1 cellular context compared by ENCODE assay signal in genomic region chr22:37138879-37139561, GRCh38.
TF ChIP-seq lines count a peak whose summit lies in the region.

No MANE protein-coding gene starts in this region.

TF ChIP-seq in H1, 55 proteins besides CTCF, POLR2A, EP300 and RAD21:
- no peak for TF ChIP-seq SAP30 (IDR thresholded peaks at IDR 0.05; ENCODE audit: insufficient read depth, insufficient replicate concordance, low read length)
- TF ChIP-seq MAX (IDR thresholded peaks at IDR 0.05), result no peak
- TF ChIP-seq CEBPB (IDR thresholded peaks at IDR 0.05; ENCODE audit: low read depth, low read length), result no peak
- TF ChIP-seq, protein P1, sequence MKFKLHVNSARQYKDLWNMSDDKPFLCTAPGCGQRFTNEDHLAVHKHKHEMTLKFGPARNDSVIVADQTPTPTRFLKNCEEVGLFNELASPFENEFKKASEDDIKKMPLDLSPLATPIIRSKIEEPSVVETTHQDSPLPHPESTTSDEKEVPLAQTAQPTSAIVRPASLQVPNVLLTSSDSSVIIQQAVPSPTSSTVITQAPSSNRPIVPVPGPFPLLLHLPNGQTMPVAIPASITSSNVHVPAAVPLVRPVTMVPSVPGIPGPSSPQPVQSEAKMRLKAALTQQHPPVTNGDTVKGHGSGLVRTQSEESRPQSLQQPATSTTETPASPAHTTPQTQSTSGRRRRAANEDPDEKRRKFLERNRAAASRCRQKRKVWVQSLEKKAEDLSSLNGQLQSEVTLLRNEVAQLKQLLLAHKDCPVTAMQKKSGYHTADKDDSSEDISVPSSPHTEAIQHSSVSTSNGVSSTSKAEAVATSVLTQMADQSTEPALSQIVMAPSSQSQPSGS (IDR thresholded peaks at IDR 0.05; ENCODE audit: low read length), result no peak
- TF ChIP-seq MAFK (IDR thresholded peaks at IDR 0.05; ENCODE audit: low read depth, low read length), result no peak
- no peak for TF ChIP-seq EGR1 (IDR thresholded peaks at IDR 0.05; ENCODE audit: borderline replicate concordance, low read depth, low read length)
- no peak for TF ChIP-seq RFX5 (IDR thresholded peaks at IDR 0.05; ENCODE audit: borderline replicate concordance, low read depth, low read length)
- TF ChIP-seq, protein P2, sequence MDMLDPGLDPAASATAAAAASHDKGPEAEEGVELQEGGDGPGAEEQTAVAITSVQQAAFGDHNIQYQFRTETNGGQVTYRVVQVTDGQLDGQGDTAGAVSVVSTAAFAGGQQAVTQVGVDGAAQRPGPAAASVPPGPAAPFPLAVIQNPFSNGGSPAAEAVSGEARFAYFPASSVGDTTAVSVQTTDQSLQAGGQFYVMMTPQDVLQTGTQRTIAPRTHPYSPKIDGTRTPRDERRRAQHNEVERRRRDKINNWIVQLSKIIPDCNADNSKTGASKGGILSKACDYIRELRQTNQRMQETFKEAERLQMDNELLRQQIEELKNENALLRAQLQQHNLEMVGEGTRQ (IDR thresholded peaks at IDR 0.05; ENCODE audit: low read length), result no peak
- TF ChIP-seq CHD1 (IDR thresholded peaks at IDR 0.05; ENCODE audit: low read depth, low read length), result no peak
- no peak for TF ChIP-seq SIN3A (conservative IDR thresholded peaks at IDR 0.05 in 1 of 2, IDR thresholded peaks at IDR 0.05 in 1 of 2; ENCODE audit: low read depth in 1 of 2, low read length in 2 of 2)
- TF ChIP-seq YY1 (IDR thresholded peaks at IDR 0.05; ENCODE audit: low read depth, low read length), result no peak
- TF ChIP-seq TAF7 (optimal IDR thresholded peaks at IDR 0.05; ENCODE audit: borderline replicate concordance, low read depth, low read length), result no peak
- TF ChIP-seq SRF (IDR thresholded peaks at IDR 0.05; ENCODE audit: low read depth, low read length), result no peak
- TF ChIP-seq SP4 (IDR thresholded peaks at IDR 0.05; ENCODE audit: low read length), result no peak
- no peak for TF ChIP-seq NANOG (IDR thresholded peaks at IDR 0.05; ENCODE audit: insufficient read depth, low read depth, low read length, poor library complexity, severe bottlenecking)
- TF ChIP-seq EZH2 (IDR thresholded peaks at IDR 0.05; ENCODE audit: low read depth, low read length, severe bottlenecking), result no peak
- TF ChIP-seq GTF2F1 (IDR thresholded peaks at IDR 0.05; ENCODE audit: borderline replicate concordance, low read depth, low read length), result no peak
